ENCODE assay signal across 13 cellular contexts in genomic region chr3:188299068-188299467, GRCh38.
DNase-seq lines count a peak whose midpoint lies in the region; ATAC-seq, FAIRE-seq and TF ChIP-seq lines count a peak whose summit lies in the region.
"Had no signal": no experiment of that assay in that cellular context is flagged by ENCODE, and none has a peak within 500 bp of the region (broad histone marks: within the 10 kb centered on the region; RNA-seq: fewer than 3 reads in every experiment).

No MANE protein-coding gene starts in this region.

- H3K36me3 Mint-ChIP-seq in natural killer cell treated with Interleukin-12 subunit alpha and Interleukin-12 subunit beta and Interleukin-15 and Interleukin-18, amount 100 ng/mL, for 72 hours = no peaks in the 10 kb centered on the region
- H3K36me3 Mint-ChIP-seq in natural killer cell = no peaks in the 10 kb centered on the region
- H3K36me3 Mint-ChIP-seq in activated T-helper 2 cell treated with anti-CD3 and anti-CD28 coated beads, Interferon-gamma antibody, Interleukin-2, Interleukin-4, amounts not matched to agents 10 μg/mL and 5 μg/mL and 100 μg/mL, durations not matched to agents 14 hours and 24 hours and 36 hours (ENCODE audit: low read depth) = peaks cover 31% of the 10 kb centered on the region

- peak overlapping the region; percentile 87 to 88 for H3K27ac Mint-ChIP-seq in natural killer cell treated with Interleukin-12 subunit alpha and Interleukin-12 subunit beta and Interleukin-15 and Interleukin-18, amount 100 ng/mL, for 72 hours
- no peak overlapping the region for H3K27ac Mint-ChIP-seq in natural killer cell
- peak overlapping the region; percentile 95 for H3K27ac Mint-ChIP-seq in activated T-helper 2 cell treated with anti-CD3 and anti-CD28 coated beads, Interferon-gamma antibody, Interleukin-2, Interleukin-4, amounts not matched to agents 10 μg/mL and 5 μg/mL and 100 μg/mL, durations not matched to agents 14 hours and 24 hours and 36 hours

- TF ChIP-seq EP300 in transverse colon (IDR thresholded peaks at IDR 0.05; ENCODE audit: low read depth) = no peak

- no peaks in the 10 kb centered on the region for H3K9me3 Mint-ChIP-seq in natural killer cell treated with Interleukin-12 subunit alpha and Interleukin-12 subunit beta and Interleukin-15 and Interleukin-18, amount 100 ng/mL, for 72 hours
- H3K9me3 Mint-ChIP-seq in natural killer cell = no peaks in the 10 kb centered on the region
- no peaks in the 10 kb centered on the region for H3K9me3 Mint-ChIP-seq in activated T-helper 2 cell treated with anti-CD3 and anti-CD28 coated beads, Interferon-gamma antibody, Interleukin-2, Interleukin-4, amounts not matched to agents 10 μg/mL and 5 μg/mL and 100 μg/mL, durations not matched to agents 14 hours and 24 hours and 36 hours

- H3K4me1 Mint-ChIP-seq in natural killer cell treated with Interleukin-12 subunit alpha and Interleukin-12 subunit beta and Interleukin-15 and Interleukin-18, amount 100 ng/mL, for 72 hours (ENCODE audit: low read depth in 2 of 2) = peaks cover 66 to 84% of the 10 kb centered on the region in 2 donors
- H3K4me1 Mint-ChIP-seq in natural killer cell = peaks cover 37 to 53% of the 10 kb centered on the region in 2 donors
- peaks cover 73% of the 10 kb centered on the region for H3K4me1 Mint-ChIP-seq in activated T-helper 2 cell treated with anti-CD3 and anti-CD28 coated beads, Interferon-gamma antibody, Interleukin-2, Interleukin-4, amounts not matched to agents 10 μg/mL and 5 μg/mL and 100 μg/mL, durations not matched to agents 14 hours and 24 hours and 36 hours (ENCODE audit: low read depth)

- ATAC-seq in natural killer cell treated with Interleukin-12 subunit alpha and Interleukin-12 subunit beta and Interleukin-15 and Interleukin-18, amount 100 ng/mL, for 72 hours = peak; percentile 33 to 78
- ATAC-seq in natural killer cell (no peak), left lung (no peak), HG03025 (IDR thresholded peaks at IDR 0.05; ENCODE audit: low FRiP score, unreplicated experiment) (no peak)
- ATAC-seq: Right ventricle myocardium inferior had no signal

- no peaks in the 10 kb centered on the region for H3K36me3 ChIP-seq in liver (ENCODE audit: control insufficient read depth in 4 of 4, insufficient read depth in 3 of 4, low read depth in 1 of 4, low read length in 3 of 4)
- H3K36me3 ChIP-seq in transverse colon = no peaks in the 10 kb centered on the region
- H3K36me3 ChIP-seq in kidney (ENCODE audit: control insufficient read depth in 1 of 2, insufficient read depth in 2 of 2, low read length in 2 of 2) = no peaks in the 10 kb centered on the region
- H3K36me3 ChIP-seq in left lung = no peaks in the 10 kb centered on the region
- H3K36me3 ChIP-seq: breast epithelium had no signal

- H3K9me3 ChIP-seq in liver (ENCODE audit: control insufficient read depth in 4 of 4, low read length in 3 of 4) (no peaks in the 10 kb centered on the region), transverse colon (no peaks in the 10 kb centered on the region), kidney (ENCODE audit: control insufficient read depth in 1 of 2, low read length in 2 of 2) (no peaks in the 10 kb centered on the region), left lung (no peaks in the 10 kb centered on the region)
- H3K9me3 ChIP-seq: breast epithelium had no signal

- in situ Hi-C loops in transverse colon (cut with MboI; ENCODE audit: low pct_ligation_motif_present in 1 of 4, low pct_unique_long_range_greater_than_20kb in 1 of 4, low sequenced_read_pairs in 3 of 4) = loop anchor here in 3 of 4 donors (25.0 kb wide), 1 partner anchor 562 kb away; the partner anchor contains the start of gene BCL6 (in 3 of the 3)

- no peak for TF ChIP-seq POLR2A in transverse colon (IDR thresholded peaks at IDR 0.05)

- no peak overlapping the region for H3K4me3 ChIP-seq in liver (ENCODE audit: low read depth in 1 of 3, low read length in 3 of 3)
- no peak overlapping the region for H3K4me3 ChIP-seq in transverse colon
- no peak overlapping the region for H3K4me3 ChIP-seq in kidney (ENCODE audit: low read length in 2 of 2)
- H3K4me3 ChIP-seq in left lung = no peak overlapping the region
- H3K4me3 ChIP-seq: breast epithelium had no signal

- no peaks in the 10 kb centered on the region for H3K27me3 Mint-ChIP-seq in natural killer cell treated with Interleukin-12 subunit alpha and Interleukin-12 subunit beta and Interleukin-15 and Interleukin-18, amount 100 ng/mL, for 72 hours
- no peaks in the 10 kb centered on the region for H3K27me3 Mint-ChIP-seq in natural killer cell (ENCODE audit: low read depth in 2 of 2)
- H3K27me3 Mint-ChIP-seq in activated T-helper 2 cell treated with anti-CD3 and anti-CD28 coated beads, Interferon-gamma antibody, Interleukin-2, Interleukin-4, amounts not matched to agents 10 μg/mL and 5 μg/mL and 100 μg/mL, durations not matched to agents 14 hours and 24 hours and 36 hours (ENCODE audit: low read depth) = peaks cover 5% of the 10 kb centered on the region

- 91% methylated on average over 11 of the region's 11 CpGs for WGBS in liver
- 71 to 75% methylated on average over 8 to 11 of the region's 11 CpGs for WGBS in transverse colon (ENCODE audit: low coverage in 1 of 2), 2 donors

- no peaks in the 10 kb centered on the region for H3K27me3 ChIP-seq in liver (ENCODE audit: control insufficient read depth in 4 of 4, insufficient read depth in 4 of 4, low read length in 3 of 4)
- no peaks in the 10 kb centered on the region for H3K27me3 ChIP-seq in transverse colon
- H3K27me3 ChIP-seq in left lung = no peaks in the 10 kb centered on the region
- H3K27me3 ChIP-seq: breast epithelium had no signal

- no peak for DNase-seq in natural killer cell treated with Interleukin-12 subunit alpha and Interleukin-12 subunit beta and Interleukin-15 and Interleukin-18, amount 100 ng/mL, for 72 hours (ENCODE audit: low spot score)
- DNase-seq in natural killer cell (no peak), transverse colon (no peak), kidney (no peak), left lung (no peak)
- DNase-seq in activated T-helper 2 cell treated with anti-CD3 and anti-CD28 coated beads, Interferon-gamma antibody, Interleukin-2, Interleukin-4, amounts not matched to agents 10 μg/mL and 5 μg/mL and 100 μg/mL, durations not matched to agents 14 hours and 24 hours and 36 hours (ENCODE audit: low spot score) = peak; percentile 24
- DNase-seq: GF-D8, MM.1S, NCI-H510A had no signal

- H3K27ac ChIP-seq in liver (ENCODE audit: low read depth in 1 of 2, low read length in 2 of 2) (peak overlapping the region; percentile 81 to 97), transverse colon (peak overlapping the region; percentile 75 to 81 (median 79)), kidney (ENCODE audit: low read depth in 2 of 2, low read length in 2 of 2) (no peak overlapping the region), left lung (no peak overlapping the region)
- H3K27ac ChIP-seq: breast epithelium had no signal

- H3K9ac ChIP-seq in liver (ENCODE audit: low read depth in 1 of 2, low read length in 2 of 2) (no peak overlapping the region), kidney (ENCODE audit: low read length in 2 of 2) (no peak overlapping the region)

- no peak for FAIRE-seq in kidney (lab: Jason Lieb, UNC)

- peak overlapping the region; percentile 71 for H3K4me3 Mint-ChIP-seq in natural killer cell treated with Interleukin-12 subunit alpha and Interleukin-12 subunit beta and Interleukin-15 and Interleukin-18, amount 100 ng/mL, for 72 hours
- no peak overlapping the region for H3K4me3 Mint-ChIP-seq in natural killer cell
- peak overlapping the region; percentile 23 for H3K4me3 Mint-ChIP-seq in activated T-helper 2 cell treated with anti-CD3 and anti-CD28 coated beads, Interferon-gamma antibody, Interleukin-2, Interleukin-4, amounts not matched to agents 10 μg/mL and 5 μg/mL and 100 μg/mL, durations not matched to agents 14 hours and 24 hours and 36 hours (ENCODE audit: low read depth)

- TF ChIP-seq CTCF in natural killer cell (IDR thresholded peaks at IDR 0.05) (no peak), liver (IDR thresholded peaks at IDR 0.05; ENCODE audit: low read depth, low read length, missing input control) (no peak), transverse colon (IDR thresholded peaks at IDR 0.05) (no peak), kidney (IDR thresholded peaks at IDR 0.05; ENCODE audit: borderline replicate concordance, extremely low read depth, insufficient read depth) (no peak), left lung (IDR thresholded peaks at IDR 0.05) (no peak)

- TF ChIP-seq RAD21 in liver (IDR thresholded peaks at IDR 0.05) = no peak

- H3K4me1 ChIP-seq in liver (ENCODE audit: control insufficient read depth in 4 of 4, insufficient read depth in 4 of 4, low read length in 3 of 4) = peaks cover 11 to 56% (median 47%) of the 10 kb centered on the region in 4 donors
- H3K4me1 ChIP-seq in transverse colon = peaks cover 38 to 90% (median 59%) of the 10 kb centered on the region in 4 donors
- H3K4me1 ChIP-seq in kidney (ENCODE audit: control insufficient read depth in 1 of 2, insufficient read depth in 1 of 2, low read depth in 1 of 2, low read length in 2 of 2) = peaks cover 17 to 30% of the 10 kb centered on the region in 2 donors
- H3K4me1 ChIP-seq in left lung = peaks cover 26 to 57% of the 10 kb centered on the region in 2 donors

- intact Hi-C loops in natural killer cell (cut with micrococcal nuclease) = no loop called here
- intact Hi-C loops in activated T-helper 2 cell treated with anti-CD3 and anti-CD28 coated beads, Interferon-gamma antibody, Interleukin-2, Interleukin-4, amounts not matched to agents 10 μg/mL and 5 μg/mL and 100 μg/mL, durations not matched to agents 14 hours and 24 hours and 36 hours (cut with micrococcal nuclease) = loop anchor here (1.0 to 10.0 kb wide), 14 partner anchors 10 to 618 kb away; no protein-coding TSS in a partner anchor
- intact Hi-C loops in transverse colon (cut with DNase I; ENCODE audit: low total_unique reads) = no loop called here
- intact Hi-C loops in kidney (cut with DNase I) = no loop called here
- intact Hi-C loops in left lung (cut with DNase I) = no loop called here

TF ChIP-seq in liver, 16 proteins besides CTCF, POLR2A, EP300 and RAD21 (continues in another document):
- TF ChIP-seq FOXA1 (IDR thresholded peaks at IDR 0.05) = no peak
- no peak for TF ChIP-seq HNF4G (IDR thresholded peaks at IDR 0.05)
- no peak for TF ChIP-seq SP1 (IDR thresholded peaks at IDR 0.05)
- no peak for TF ChIP-seq EGR1 (IDR thresholded peaks at IDR 0.05; ENCODE audit: low read depth in 2 of 2)
- TF ChIP-seq NR2F2 (IDR thresholded peaks at IDR 0.05) = no peak
- no peak for TF ChIP-seq JUND (IDR thresholded peaks at IDR 0.05)
- no peak for TF ChIP-seq YY1 (IDR thresholded peaks at IDR 0.05)
- no peak for TF ChIP-seq TAF1 (conservative IDR thresholded peaks at IDR 0.05)
- no peak for TF ChIP-seq RXRA (IDR thresholded peaks at IDR 0.05)
- no peak for TF ChIP-seq GABPA (IDR thresholded peaks at IDR 0.05 in 1 of 2, conservative IDR thresholded peaks at IDR 0.05 in 1 of 2)
- no peak for TF ChIP-seq MAX (IDR thresholded peaks at IDR 0.05)
- no peak for TF ChIP-seq FOXA2 (IDR thresholded peaks at IDR 0.05)

Comparison
In these comparisons a context has a peak if more than half of its experiments do, and no peak if none do; other contexts are left out.
1. ATAC-seq: peak in natural killer cell treated with Interleukin-12 subunit alpha and Interleukin-12 subunit beta and Interleukin-15 and Interleukin-18, amount 100 ng/mL, for 72 hours (2 of 2); none in natural killer cell (0 of 3), left lung (single experiment) and HG03025 (single experiment).
2. H3K27ac Mint-ChIP-seq: peak in natural killer cell treated with Interleukin-12 subunit alpha and Interleukin-12 subunit beta and Interleukin-15 and Interleukin-18, amount 100 ng/mL, for 72 hours (2 of 2) and activated T-helper 2 cell treated with anti-CD3 and anti-CD28 coated beads, Interferon-gamma antibody, Interleukin-2, Interleukin-4, amounts not matched to agents 10 μg/mL and 5 μg/mL and 100 μg/mL, durations not matched to agents 14 hours and 24 hours and 36 hours (single experiment); none in natural killer cell (0 of 2).
3. H3K27ac ChIP-seq: peak in liver (2 of 2) and transverse colon (4 of 4); none in kidney (0 of 2) and left lung (0 of 2).